Comparison of ENCODE assay signal across 8 cellular contexts in genomic region chr2:65031341-65032015, GRCh38. TPM values are rescaled to one million over a fixed set of nuclear protein-coding genes. Genes with fewer than 3 reads are reported as not detected.
A peak's percentile ranks its signal among the peaks of the same experiment; 100 is the strongest.
DNase-seq lines count a peak whose midpoint lies in the region; ATAC-seq and TF ChIP-seq lines count a peak whose summit lies in the region.

No MANE protein-coding gene starts in this region.

- H3K9ac ChIP-seq in NT2/D1 (ENCODE audit: insufficient read length, low read depth) (no peak overlapping the region), iPS-20b (ENCODE audit: low read depth, low read length) (no peak overlapping the region)

- TF ChIP-seq CTCF in GM10266 (IDR thresholded peaks at IDR 0.05; ENCODE audit: control insufficient read depth, insufficient read depth, low read depth, missing control alignments): no peak

- H3K4me1 ChIP-seq in NT2/D1 (ENCODE audit: insufficient read depth, insufficient read length): peaks cover 2% of the 10 kb centered on the region
- peaks cover 24% of the 10 kb centered on the region for H3K4me1 ChIP-seq in iPS-20b (ENCODE audit: insufficient read depth, low read length)

- no peak overlapping the region for H3K27ac ChIP-seq in iPS-20b (ENCODE audit: low read length)

- peak; percentile 55 for DNase-seq in GF-D8 (lab: John Stamatoyannopoulos, UW)
- peak; percentile 68 for DNase-seq in NT2/D1 (ENCODE audit: low read depth, low spot score)
- no peak for DNase-seq in mucosa of gallbladder (ENCODE audit: low spot score)
- no peak for DNase-seq in GM19238 (ENCODE audit: insufficient read length, low spot score)
- no peak for DNase-seq in GM10266 (ENCODE audit: extremely low spot score)
- no peak for DNase-seq in NCI-H1436 treated with DMSO at 0.1 percent for 48 hours (lab: John Stamatoyannopoulos, UW)

- H3K4me3 ChIP-seq in NT2/D1 (ENCODE audit: insufficient read length, low read depth): no peak overlapping the region
- H3K4me3 ChIP-seq in iPS-20b (ENCODE audit: low read length): peak overlapping the region; percentile 11; the same call in 1 of the 2 replicates

- H3K9me3 ChIP-seq in NT2/D1 (ENCODE audit: insufficient read depth, low read length): no peaks in the 10 kb centered on the region
- no peaks in the 10 kb centered on the region for H3K9me3 ChIP-seq in iPS-20b (ENCODE audit: insufficient read depth, low read depth, low read length)

- peak; percentile 57 for ATAC-seq in HG02798 (IDR thresholded peaks at IDR 0.05; ENCODE audit: poor library complexity, unreplicated experiment)

- H3K36me3 ChIP-seq in NT2/D1 (ENCODE audit: insufficient read depth, insufficient read length, low read length) (no peaks in the 10 kb centered on the region), iPS-20b (ENCODE audit: insufficient read depth, low read depth, low read length) (no peaks in the 10 kb centered on the region)

- H3K27me3 ChIP-seq in NT2/D1 (ENCODE audit: insufficient read depth, insufficient read length) (no peaks in the 10 kb centered on the region), iPS-20b (ENCODE audit: insufficient read depth, low read length) (no peaks in the 10 kb centered on the region)

RNA-seq across cellular contexts. Expression of gene CEP68, which starts 24.7 kb away (rescaled TPM):
- total RNA-seq in mucosa of gallbladder: 21.7 TPM

RNA-seq across cellular contexts. Expression of gene SLC1A4, which starts 42.3 kb away (rescaled TPM):
- total RNA-seq in mucosa of gallbladder: 14.3 TPM

Comparison
In these comparisons a context has a peak if more than half of its experiments do, and no peak if none do; other contexts are left out.
1. DNase-seq: peak in GF-D8 (single experiment) and NT2/D1 (single experiment); none in mucosa of gallbladder (single experiment), GM19238 (single experiment), GM10266 (single experiment) and NCI-H1436 treated with DMSO at 0.1 percent for 48 hours (single experiment).